ENCODE assay signal across 9 cellular contexts in genomic region chr12:125579916-125580315, GRCh38.
"Had no signal": no experiment of that assay in that cellular context is flagged by ENCODE, and none has a peak within 500 bp of the region (broad histone marks: within the 10 kb centered on the region; RNA-seq: fewer than 3 reads in every experiment).

No MANE protein-coding gene starts in this region.

- H3K27ac ChIP-seq: GM23248, HL-60 had no signal

- H3K9me3 ChIP-seq: HAP-1 had no signal

- DNase-seq: GM23248, GOT3, H7, IMR-90, KG1 had no signal

- H3K9ac ChIP-seq: GM23248 had no signal

- ATAC-seq: HepG2, K562 had no signal

- H3K36me3 ChIP-seq: HAP-1 had no signal

- H3K4me3 ChIP-seq: GM23248, HAP-1, K562 had no signal

- H3K4me1 ChIP-seq: HAP-1 had no signal

- H2AFZ ChIP-seq: GM23248 had no signal
